ENCODE assay signal across 1 cellular context in genomic region chr18:12997330-12997729, GRCh38.
TF ChIP-seq lines count a peak whose summit lies in the region.
"Not testable (repeated sequence)": the region's sequence is repeated elsewhere in the genome, so short reads cannot be mapped to it uniquely, and the experiment has no call there.

No MANE protein-coding gene starts in this region.

TF ChIP-seq in K562, 482 proteins besides CTCF, POLR2A, EP300 and RAD21:
- TF ChIP-seq SMARCE1 (IDR thresholded peaks at IDR 0.05) (0 out of 2 replicates have a peak, but pooled peaks have one; percentile 13), MTA2 (IDR thresholded peaks at IDR 0.05; ENCODE audit: low read depth) (peak; percentile 23; the same call in 1 of the 2 replicates), ARID1B (IDR thresholded peaks at IDR 0.05) (peak; percentile 68), KDM1A (IDR thresholded peaks at IDR 0.05) (peak in 1 of 2 experiments; percentile 17; a peak in 2 of 4 replicates), GATA2 (CRISPR knock-in tag; IDR thresholded peaks at IDR 0.05) (0 out of 2 replicates have a peak, but pooled peaks have one; percentile 37), STAT5A (IDR thresholded peaks at IDR 0.05; ENCODE audit: borderline replicate concordance, low read length) (peak; percentile 9; the same call in 1 of the 2 replicates), SOX6 (IDR thresholded peaks at IDR 0.05) (0 out of 2 replicates have a peak, but pooled peaks have one; percentile 32), NCOR1 (IDR thresholded peaks at IDR 0.05) (peak; percentile 62; the same call in 1 of the 2 replicates), SMARCA4 (IDR thresholded peaks at IDR 0.05) (peak; percentile 55), HMBOX1 (IDR thresholded peaks at IDR 0.05) (0 out of 2 replicates have a peak, but pooled peaks have one; percentile 51), TCF3 (CRISPR knock-in tag; IDR thresholded peaks at IDR 0.05) (peak; percentile 69), TEAD4 (IDR thresholded peaks at IDR 0.05; ENCODE audit: low read length) (peak; percentile 63), TAL1 (IDR thresholded peaks at IDR 0.05) (peak; percentile 48; the same call in 1 of the 2 replicates), CBFA2T2 (conservative IDR thresholded peaks at IDR 0.05) (peak; percentile 56), CBFA2T3 (IDR thresholded peaks at IDR 0.05) (peak; percentile 76)
- not testable (repeated sequence) for TF ChIP-seq TEAD4 (CRISPR knock-in tag; IDR thresholded peaks at IDR 0.05; ENCODE audit: borderline replicate concordance)
